In genomic region chr12:46134205-46134811, GRCh38 we compare ENCODE assay signal across 19 cellular contexts.
"Had no signal": no experiment of that assay in that cellular context is flagged by ENCODE, and none has a peak within 500 bp of the region (broad histone marks: within the 10 kb centered on the region; RNA-seq: fewer than 3 reads in every experiment).

No MANE protein-coding gene starts in this region.

- H3K4me1 Mint-ChIP-seq: activated CD4-positive, alpha-beta T cell treated with anti-CD3 and anti-CD28 coated beads for 36 hours; activated naive CD8-positive, alpha-beta T cell treated with anti-CD3 and anti-CD28 coated beads, Interleukin-2, amount 10 ng/mL, durations not matched to agents 7 days and 5 days; brain; central memory CD8-positive, alpha-beta T cell; WTC11 had no signal

- H3K27ac ChIP-seq: colonic mucosa, gastroesophageal sphincter, suprapubic skin, transverse colon had no signal

- H3K4me3 Mint-ChIP-seq: activated CD4-positive, alpha-beta T cell treated with anti-CD3 and anti-CD28 coated beads for 36 hours; activated naive CD8-positive, alpha-beta T cell treated with anti-CD3 and anti-CD28 coated beads, Interleukin-2, amount 10 ng/mL, durations not matched to agents 7 days and 5 days; brain; central memory CD8-positive, alpha-beta T cell; stimulated activated naive CD8-positive, alpha-beta T cell treated with anti-CD3 and anti-CD28 coated beads, Interleukin-15, Interleukin-2, amounts not matched to agents 100 ng/mL and 50 ng/mL, for 24 hours; T-helper 2 cell treated with Interferon-gamma antibody and Interleukin-4, amounts not matched to agents 5 μg/mL and 100 μg/mL, for 36 hours; WTC11 had no signal

- H3K9me3 Mint-ChIP-seq: activated naive CD8-positive, alpha-beta T cell treated with anti-CD3 and anti-CD28 coated beads, Interleukin-2, amount 10 ng/mL, durations not matched to agents 7 days and 5 days; activated T-helper 2 cell treated with anti-CD3 and anti-CD28 coated beads, Interferon-gamma antibody, Interleukin-2, Interleukin-4, amounts not matched to agents 10 μg/mL and 5 μg/mL and 100 μg/mL, durations not matched to agents 14 hours and 24 hours and 36 hours; brain; central memory CD8-positive, alpha-beta T cell; stimulated activated naive CD8-positive, alpha-beta T cell treated with anti-CD3 and anti-CD28 coated beads, Interleukin-15, Interleukin-2, amounts not matched to agents 100 ng/mL and 50 ng/mL, for 24 hours; T-helper 2 cell treated with Interferon-gamma antibody and Interleukin-4, amounts not matched to agents 5 μg/mL and 100 μg/mL, for 36 hours had no signal

- DNase-seq: activated CD4-positive, alpha-beta T cell treated with anti-CD3 and anti-CD28 coated beads for 36 hours; activated CD4-positive, alpha-beta T cell treated with anti-CD3 and anti-CD28 coated beads, Interleukin-2, amount 50 U/mL, for 48 hours; activated naive CD4-positive, alpha-beta T cell treated with Interleukin-2 at 50 U/mL for 16 hours; activated naive CD8-positive, alpha-beta T cell treated with anti-CD3 and anti-CD28 coated beads, Interleukin-2, amount 10 ng/mL, durations not matched to agents 7 days and 5 days; activated T-cell treated with anti-CD3 and anti-CD28 coated beads, Interleukin-2, amount 50 U/mL, for 1 hour; anterior cingulate cortex; colonic mucosa; left cardiac atrium; occipital lobe; transverse colon had no signal

- H3K9me3 ChIP-seq: colonic mucosa, gastroesophageal sphincter, suprapubic skin, transverse colon had no signal

- H3K27me3 ChIP-seq: colonic mucosa, gastroesophageal sphincter, suprapubic skin, transverse colon had no signal

- ATAC-seq: activated CD4-positive, alpha-beta T cell treated with anti-CD3 and anti-CD28 coated beads for 36 hours; gastroesophageal sphincter; left cardiac atrium; WTC11 had no signal

- H3K4me3 ChIP-seq: colonic mucosa, gastroesophageal sphincter, lung, suprapubic skin, transverse colon had no signal

- H3K27ac Mint-ChIP-seq: activated CD4-positive, alpha-beta T cell treated with anti-CD3 and anti-CD28 coated beads for 36 hours; activated naive CD8-positive, alpha-beta T cell treated with anti-CD3 and anti-CD28 coated beads, Interleukin-2, amount 10 ng/mL, durations not matched to agents 7 days and 5 days; activated T-helper 2 cell treated with anti-CD3 and anti-CD28 coated beads, Interferon-gamma antibody, Interleukin-2, Interleukin-4, amounts not matched to agents 10 μg/mL and 5 μg/mL and 100 μg/mL, durations not matched to agents 14 hours and 24 hours and 36 hours; brain; stimulated activated naive CD8-positive, alpha-beta T cell treated with anti-CD3 and anti-CD28 coated beads, Interleukin-15, Interleukin-2, amounts not matched to agents 100 ng/mL and 50 ng/mL, for 24 hours; T-helper 2 cell treated with Interferon-gamma antibody and Interleukin-4, amounts not matched to agents 5 μg/mL and 100 μg/mL, for 36 hours; WTC11 had no signal

- H3K36me3 Mint-ChIP-seq: activated naive CD8-positive, alpha-beta T cell treated with anti-CD3 and anti-CD28 coated beads, Interleukin-2, amount 10 ng/mL, durations not matched to agents 7 days and 5 days; brain; WTC11 had no signal

- H3K36me3 ChIP-seq: colonic mucosa, gastroesophageal sphincter, suprapubic skin, transverse colon had no signal

- H3K4me1 ChIP-seq: colonic mucosa, gastroesophageal sphincter, suprapubic skin, transverse colon had no signal
